ENCODE assay signal across 28 cellular contexts in genomic region chr22:44575344-44576268, GRCh38.
DNase-seq lines count a peak whose midpoint lies in the region; ATAC-seq, FAIRE-seq and TF ChIP-seq lines count a peak whose summit lies in the region.
"Had no signal": no experiment of that assay in that cellular context is flagged by ENCODE, and none has a peak within 500 bp of the region (broad histone marks: within the 10 kb centered on the region; RNA-seq: fewer than 3 reads in every experiment).

No MANE protein-coding gene starts in this region.

- H3K27ac ChIP-seq in cardiac muscle cell (peak overlapping the region; percentile 15), H1 (ENCODE audit: low read depth, low read length) (no peak overlapping the region), testis (no peak overlapping the region)
- H3K27ac ChIP-seq: ascending aorta, esophagus squamous epithelium, hepatocyte, psoas muscle, stomach, tibial nerve had no signal

- no peak overlapping the region for H3K4me3 Mint-ChIP-seq in chondrocyte (ENCODE audit: unreplicated experiment)
- H3K4me3 Mint-ChIP-seq: activated CD4-positive, alpha-beta T cell treated with anti-CD3 and anti-CD28 coated beads for 36 hours; activated naive CD8-positive, alpha-beta T cell; activated T-helper 17 cell treated with anti-CD3 and anti-CD28 coated beads, Interleukin-2, amount 50 U/mL, for 72 hours; B cell; dendritic cell treated with granulocyte-macrophage colony-stimulating factor and Interleukin-4, amounts not matched to agents 40 ng/mL and 50 ng/mL, for 4 days; memory B cell; T-helper 1 cell treated with Interleukin-12 subunit alpha and Interleukin-12 subunit beta and Interleukin-4 antibody, amounts not matched to agents 30 μg/mL and 1 μg/mL, for 36 hours had no signal

- 0 out of 2 replicates have a peak overlapping the region, but pooled peaks have one; percentile 60 for H2BK12ac ChIP-seq in H1 (ENCODE audit: low read depth, low read length)

- no peak overlapping the region for H3K9ac ChIP-seq in H1 (replicated peaks in 1 of 4; ENCODE audit: extremely low read depth in 1 of 4, low read depth in 3 of 4, low read length in 3 of 4)

- no peak overlapping the region for H3K4me3 ChIP-seq in cardiac muscle cell
- H3K4me3 ChIP-seq in NB4 (ENCODE audit: low read depth, low read length): no peak overlapping the region
- no peak overlapping the region for H3K4me3 ChIP-seq in H1 (ENCODE audit: extremely low read depth in 1 of 4, insufficient read depth in 2 of 4, low read depth in 3 of 4, low read length in 4 of 4)
- H3K4me3 ChIP-seq in testis: no peak overlapping the region
- H3K4me3 ChIP-seq: ascending aorta, esophagus squamous epithelium, hepatocyte, psoas muscle, stomach, tibial nerve had no signal

- no peak overlapping the region for H3K14ac ChIP-seq in H1 (ENCODE audit: insufficient read length)

- 88% methylated on average over 6 of the region's 7 CpGs; no CpG with 5 or more reads in 1 of the 2 experiments for WGBS in H1 (ENCODE audit: extremely low coverage in 1 of 2, insufficient coverage in 1 of 2, insufficient read length in 1 of 2, insufficient replicate concordance in 2 of 2, low coverage in 1 of 2, low lambda C conversion rate in 2 of 2, missing lambda C conversion rate in 1 of 2), 2 experiments
- WGBS in testis, 2 donors: 60 to 68% methylated on average over 7 of the region's 7 CpGs

- no peak overlapping the region for H2AFZ ChIP-seq in H1 (ENCODE audit: low read length)
- H2AFZ ChIP-seq: hepatocyte had no signal

- no peak for TF ChIP-seq CTCF in cardiac muscle cell (IDR thresholded peaks at IDR 0.05; ENCODE audit: low read depth, low read length)
- TF ChIP-seq CTCF in NB4 (IDR thresholded peaks at IDR 0.05; ENCODE audit: low read depth, low read length): no peak
- no peak for TF ChIP-seq CTCF in H1 (IDR thresholded peaks at IDR 0.05; ENCODE audit: control extremely low read depth in 1 of 3, insufficient read depth in 1 of 3, low read depth in 1 of 3, low read length in 3 of 3)
- TF ChIP-seq CTCF in testis (IDR thresholded peaks at IDR 0.05): no peak
- no peak for TF ChIP-seq CTCF in chondrocyte (IDR thresholded peaks at IDR 0.05)

- H2BK120ac ChIP-seq in H1 (replicated peaks; ENCODE audit: low read depth, low read length): no peak overlapping the region

- H3K18ac ChIP-seq in H1 (ENCODE audit: extremely low read depth, low read length): no peak overlapping the region

- peaks cover 2% of the 10 kb centered on the region; the same call in 1 of the 2 replicates for H3K23me2 ChIP-seq in H1 (ENCODE audit: low read depth, low read length)

- H3K23ac ChIP-seq in H1 (ENCODE audit: insufficient read length): no peak overlapping the region

- no peak overlapping the region for H2BK15ac ChIP-seq in H1 (ENCODE audit: low read length)

- H2BK5ac ChIP-seq in H1 (ENCODE audit: low read depth, low read length): no peak overlapping the region

- H2AK5ac ChIP-seq in H1 (ENCODE audit: low read depth, low read length): no peak overlapping the region

- POLR2A ChIA-PET in H1 (lab: Charles Lee; ENCODE audit: partially characterized antibody): interaction anchor here (0.9 kb wide), 1 partner anchor 35 kb away, joined by 4 read pairs; no protein-coding TSS in a partner anchor

- H3K79me1 ChIP-seq in H1 (ENCODE audit: low read depth, low read length): no peaks in the 10 kb centered on the region

- no peak for ATAC-seq in Right ventricle myocardium superior (ENCODE audit: poor library complexity)
- ATAC-seq: activated CD4-positive, alpha-beta T cell treated with anti-CD3 and anti-CD28 coated beads for 36 hours; activated T-helper 17 cell treated with anti-CD3 and anti-CD28 coated beads, Interleukin-2, amount 50 U/mL, for 72 hours; left colon; psoas muscle had no signal

- H2BK20ac ChIP-seq in H1 (ENCODE audit: low read length): no peak overlapping the region

- no peaks in the 10 kb centered on the region for H3K79me2 ChIP-seq in H1 (ENCODE audit: control insufficient read depth in 1 of 2, insufficient read depth in 2 of 2, low read length in 2 of 2)
- H3K79me2 ChIP-seq: hepatocyte had no signal

- H3K4me1 Mint-ChIP-seq in chondrocyte (ENCODE audit: low read depth): peaks cover 7% of the 10 kb centered on the region
- H3K4me1 Mint-ChIP-seq: activated CD4-positive, alpha-beta T cell treated with anti-CD3 and anti-CD28 coated beads for 36 hours; activated T-helper 17 cell treated with anti-CD3 and anti-CD28 coated beads, Interleukin-2, amount 50 U/mL, for 72 hours; B cell; IgD-negative memory B cell; memory B cell had no signal

- no peak for TF ChIP-seq RAD21 in H1 (IDR thresholded peaks at IDR 0.05 in 1 of 2, conservative IDR thresholded peaks at IDR 0.05 in 1 of 2; ENCODE audit: low read depth in 2 of 2, low read length in 2 of 2)

- no peak overlapping the region for H3K27ac Mint-ChIP-seq in chondrocyte (ENCODE audit: unreplicated experiment)
- H3K27ac Mint-ChIP-seq: activated CD4-positive, alpha-beta T cell treated with anti-CD3 and anti-CD28 coated beads for 36 hours; activated naive CD8-positive, alpha-beta T cell; activated T-helper 17 cell treated with anti-CD3 and anti-CD28 coated beads, Interleukin-2, amount 50 U/mL, for 72 hours; B cell; dendritic cell treated with granulocyte-macrophage colony-stimulating factor and Interleukin-4, amounts not matched to agents 40 ng/mL and 50 ng/mL, for 4 days; memory B cell; T-helper 1 cell treated with Interleukin-12 subunit alpha and Interleukin-12 subunit beta and Interleukin-4 antibody, amounts not matched to agents 30 μg/mL and 1 μg/mL, for 36 hours had no signal

- no peak overlapping the region for H3K4ac ChIP-seq in H1 (replicated peaks; ENCODE audit: insufficient read length, low read depth, low read length)

- H3K56ac ChIP-seq in H1 (replicated peaks; ENCODE audit: insufficient read length, low read depth, low read length): no peak overlapping the region

- no peaks in the 10 kb centered on the region for H4K20me1 ChIP-seq in H1 (replicated peaks in 1 of 2; ENCODE audit: control insufficient read depth in 1 of 2, insufficient read depth in 2 of 2, low read length in 2 of 2)

- no peak overlapping the region for H4K5ac ChIP-seq in H1 (ENCODE audit: insufficient read length, low read depth, low read length)

- H3K27me3 Mint-ChIP-seq in chondrocyte (ENCODE audit: low read depth): peaks cover 28% of the 10 kb centered on the region
- H3K27me3 Mint-ChIP-seq: activated naive CD8-positive, alpha-beta T cell had no signal

- H3K9me3 ChIP-seq in cardiac muscle cell (ENCODE audit: low read depth) (no peaks in the 10 kb centered on the region), H1 (ENCODE audit: insufficient read depth in 2 of 2, low read depth in 1 of 2, low read length in 1 of 2) (peaks cover 0 to under 1% of the 10 kb centered on the region in 2 experiments; a peak in 1 of 4 replicates), testis (no peaks in the 10 kb centered on the region)
- H3K9me3 ChIP-seq: ascending aorta, esophagus squamous epithelium, psoas muscle, stomach had no signal

- H3K27me3 ChIP-seq in cardiac muscle cell: no peaks in the 10 kb centered on the region
- no peaks in the 10 kb centered on the region; a peak in 1 of 7 replicates for H3K27me3 ChIP-seq in H1 (replicated peaks in 1 of 4; ENCODE audit: control insufficient read depth in 3 of 4, extremely low read depth in 1 of 4, insufficient read depth in 3 of 4, low read length in 3 of 4)
- H3K27me3 ChIP-seq in testis: no peaks in the 10 kb centered on the region
- H3K27me3 ChIP-seq: ascending aorta had no signal

- H3K36me3 Mint-ChIP-seq in chondrocyte (ENCODE audit: low read depth): no peaks in the 10 kb centered on the region
- H3K36me3 Mint-ChIP-seq: activated naive CD8-positive, alpha-beta T cell; IgD-negative memory B cell had no signal

- no peak for FAIRE-seq in H1 (lab: Jason Lieb, UNC)

- H4K8ac ChIP-seq in H1 (ENCODE audit: extremely low read depth, insufficient read depth, low read length): no peak overlapping the region

- CTCF ChIA-PET in H1 (lab: Charles Lee; ENCODE audit: partially characterized antibody): interaction anchor here (1.3 to 3.1 kb wide), 2 partner anchors 8 to 16 kb away, joined by 6 to 18 read pairs; no protein-coding TSS in a partner anchor

- H3K36me3 ChIP-seq in cardiac muscle cell (no peaks in the 10 kb centered on the region), H1 (ENCODE audit: control insufficient read depth in 2 of 4, insufficient read depth in 4 of 4, low read length in 3 of 4) (no peaks in the 10 kb centered on the region), testis (ENCODE audit: low read depth, missing control alignments) (no peaks in the 10 kb centered on the region)
- H3K36me3 ChIP-seq: ascending aorta, esophagus squamous epithelium, stomach, tibial nerve had no signal

- intact Hi-C loops in Right ventricle myocardium superior (cut with DNase I) (no loop called here), testis (cut with DNase I; ENCODE audit: low total_unique reads) (no loop called here)

- no peak for TF ChIP-seq EP300 in H1 (IDR thresholded peaks at IDR 0.05; ENCODE audit: borderline replicate concordance in 1 of 2, low read depth in 2 of 2, low read length in 2 of 2)

- H3K4me1 ChIP-seq in cardiac muscle cell (ENCODE audit: low read depth): peaks cover 21% of the 10 kb centered on the region
- H3K4me1 ChIP-seq in H1 (replicated peaks in 1 of 4; ENCODE audit: control insufficient read depth in 3 of 4, insufficient read depth in 4 of 4, low read length in 3 of 4): peaks cover 0 to 5% (median 0%) of the 10 kb centered on the region in 4 experiments; a peak in 2 of 7 replicates
- peaks cover 4% of the 10 kb centered on the region for H3K4me1 ChIP-seq in testis
- H3K4me1 ChIP-seq: ascending aorta, psoas muscle, tibial nerve had no signal

- no peak overlapping the region for H3K4me2 ChIP-seq in H1 (ENCODE audit: insufficient read depth in 1 of 2, low read depth in 2 of 2, low read length in 2 of 2)
- H3K4me2 ChIP-seq: hepatocyte had no signal

- no peak overlapping the region for H4K91ac ChIP-seq in H1 (replicated peaks; ENCODE audit: insufficient read length, low read length)

- TF ChIP-seq POLR2A in NB4 (IDR thresholded peaks at IDR 0.05; ENCODE audit: extremely low read depth, insufficient read length) (no peak), H1 (IDR thresholded peaks at IDR 0.05; ENCODE audit: control extremely low read depth in 1 of 2, low read depth in 2 of 2, low read length in 2 of 2) (no peak), testis (IDR thresholded peaks at IDR 0.05) (no peak)

- no peaks in the 10 kb centered on the region for H3K9me3 Mint-ChIP-seq in chondrocyte (ENCODE audit: low read depth)
- H3K9me3 Mint-ChIP-seq: activated T-helper 17 cell treated with anti-CD3 and anti-CD28 coated beads, Interleukin-2, amount 50 U/mL, for 72 hours; dendritic cell treated with granulocyte-macrophage colony-stimulating factor and Interleukin-4, amounts not matched to agents 40 ng/mL and 50 ng/mL, for 4 days; IgD-negative memory B cell; T-helper 1 cell treated with Interleukin-12 subunit alpha and Interleukin-12 subunit beta and Interleukin-4 antibody, amounts not matched to agents 30 μg/mL and 1 μg/mL, for 36 hours had no signal

- DNase-seq in cardiac muscle cell (ENCODE audit: low read depth in 1 of 2, low spot score in 1 of 2) (no peak), Right ventricle myocardium superior (no peak), NB4 (ENCODE audit: low read depth) (peak; percentile 39), H1 (ENCODE audit: low read depth in 1 of 2, low spot score in 2 of 2) (no peak), testis (peak; percentile 11), chondrocyte (ENCODE audit: low spot score) (no peak), activated gamma-delta T cell (lab: John Stamatoyannopoulos, UW) (no peak), NCI-H146 (lab: John Stamatoyannopoulos, UW) (no peak)
- DNase-seq: activated CD4-positive, alpha-beta T cell treated with anti-CD3 and anti-CD28 coated beads for 36 hours; central memory CD4-positive, alpha-beta T cell; esophagus squamous epithelium; GF-D8; NCI-H1105 treated with DMSO at 0.1 percent for 48 hours; NCI-H2227 treated with DMSO at 0.1 percent for 48 hours; nucleus accumbens had no signal

Comparison
In these comparisons a context has a peak if more than half of its experiments do, and no peak if none do; other contexts are left out.
1. DNase-seq: peak in NB4 (single experiment) and testis (single experiment); none in cardiac muscle cell (0 of 2), Right ventricle myocardium superior (single experiment), H1 (0 of 2), chondrocyte (single experiment), activated gamma-delta T cell (single experiment) and NCI-H146 (single experiment).